ENCODE assay signal across 8 cellular contexts in genomic region chr1:36304970-36305914, GRCh38. TPM values are rescaled to one million over a fixed set of nuclear protein-coding genes. Genes with fewer than 3 reads are reported as not detected.
DNase-seq lines count a peak whose midpoint lies in the region; ATAC-seq lines count a peak whose summit lies in the region.

No MANE protein-coding gene starts in this region.

- CTCF ChIA-PET in activated CD4-positive, alpha-beta T cell treated with anti-CD3 and anti-CD28 coated beads, Interleukin-2, amount 10 ng/mL, durations not matched to agents 7 days and 5 days (lab: Charles Lee): interaction anchor here (0.6 to 2.4 kb wide), 6 partner anchors 16 to 726 kb away, joined by 3 to 7 read pairs (median 4); no protein-coding TSS in a partner anchor

- H3K9me3 Mint-ChIP-seq in activated CD4-positive, alpha-beta T cell treated with anti-CD3 and anti-CD28 coated beads, Interleukin-2, amount 10 ng/mL, durations not matched to agents 7 days and 5 days: no peaks in the 10 kb centered on the region
- no peaks in the 10 kb centered on the region for H3K9me3 Mint-ChIP-seq in memory B cell

- H3K4me1 ChIP-seq in subcutaneous abdominal adipose tissue (ENCODE audit: control insufficient read depth in 5 of 5, insufficient read depth in 5 of 5, low read length in 5 of 5) (peaks cover 2 to 36% (median 20%) of the 10 kb centered on the region in 5 donors), SJCRH30 (no peaks in the 10 kb centered on the region)

- H3K36me3 ChIP-seq in subcutaneous abdominal adipose tissue (ENCODE audit: control insufficient read depth in 5 of 5, insufficient read depth in 5 of 5, low read length in 5 of 5) (peaks cover 9 to 47% (median 40%) of the 10 kb centered on the region in 5 donors), SJCRH30 (peaks cover 72% of the 10 kb centered on the region)

- no peaks in the 10 kb centered on the region for H3K27me3 Mint-ChIP-seq in activated CD4-positive, alpha-beta T cell treated with anti-CD3 and anti-CD28 coated beads, Interleukin-2, amount 10 ng/mL, durations not matched to agents 7 days and 5 days
- H3K27me3 Mint-ChIP-seq in memory B cell: no peaks in the 10 kb centered on the region

- peak overlapping the region; percentile 58 for H3K27ac Mint-ChIP-seq in activated CD4-positive, alpha-beta T cell treated with anti-CD3 and anti-CD28 coated beads, Interleukin-2, amount 10 ng/mL, durations not matched to agents 7 days and 5 days
- peak overlapping the region; percentile 45 for H3K27ac Mint-ChIP-seq in memory B cell

- H3K36me3 Mint-ChIP-seq in activated CD4-positive, alpha-beta T cell treated with anti-CD3 and anti-CD28 coated beads, Interleukin-2, amount 10 ng/mL, durations not matched to agents 7 days and 5 days (ENCODE audit: low read depth): peaks cover 36% of the 10 kb centered on the region
- H3K36me3 Mint-ChIP-seq in memory B cell: peaks cover 23% of the 10 kb centered on the region

- H3K9me3 ChIP-seq in subcutaneous abdominal adipose tissue (ENCODE audit: control insufficient read depth in 5 of 5, low read length in 5 of 5): no peaks in the 10 kb centered on the region
- H3K9me3 ChIP-seq in SJCRH30 (replicated peaks): no peaks in the 10 kb centered on the region

- peaks cover 29% of the 10 kb centered on the region for H3K4me1 Mint-ChIP-seq in activated CD4-positive, alpha-beta T cell treated with anti-CD3 and anti-CD28 coated beads, Interleukin-2, amount 10 ng/mL, durations not matched to agents 7 days and 5 days
- H3K4me1 Mint-ChIP-seq in memory B cell: peaks cover 16% of the 10 kb centered on the region

- POLR2A ChIA-PET in activated CD4-positive, alpha-beta T cell treated with anti-CD3 and anti-CD28 coated beads, Interleukin-2, amount 10 ng/mL, durations not matched to agents 7 days and 5 days (lab: Charles Lee): interaction anchor here (0.6 kb wide), 1 partner anchor 9 kb away, joined by 4 read pairs; no protein-coding TSS in a partner anchor

- ATAC-seq in memory B cell (ENCODE audit: low read depth): no peak

- H3K9ac ChIP-seq in subcutaneous abdominal adipose tissue (ENCODE audit: low read length in 5 of 5): no peak overlapping the region

- no peak overlapping the region for H3K4me3 ChIP-seq in subcutaneous abdominal adipose tissue (ENCODE audit: low read depth in 1 of 5, low read length in 5 of 5)
- no peak overlapping the region for H3K4me3 ChIP-seq in SJCRH30

- H3K4me3 Mint-ChIP-seq in activated CD4-positive, alpha-beta T cell treated with anti-CD3 and anti-CD28 coated beads, Interleukin-2, amount 10 ng/mL, durations not matched to agents 7 days and 5 days: peak overlapping the region; percentile 98
- H3K4me3 Mint-ChIP-seq in memory B cell: peak overlapping the region; percentile 95

- H3K27me3 ChIP-seq in subcutaneous abdominal adipose tissue (ENCODE audit: control insufficient read depth in 5 of 5, insufficient read depth in 4 of 5, low read length in 5 of 5) (no peaks in the 10 kb centered on the region), SJCRH30 (no peaks in the 10 kb centered on the region)

- peak overlapping the region; percentile 40 for H3K27ac ChIP-seq in subcutaneous abdominal adipose tissue (ENCODE audit: low read depth, low read length)
- no peak overlapping the region for H3K27ac ChIP-seq in SJCRH30

- DNase-seq in activated CD4-positive, alpha-beta T cell treated with anti-CD3 and anti-CD28 coated beads, Interleukin-2, amount 10 ng/mL, durations not matched to agents 7 days and 5 days: no peak
- DNase-seq in activated CD4-positive, alpha-beta T cell treated with anti-CD3 and anti-CD28 coated beads, Interleukin-2, amount 50 U/mL, for 1 hour: no peak
- peak; percentile 68 for DNase-seq in activated naive CD4-positive, alpha-beta T cell treated with anti-CD3 and anti-CD28 coated beads, Interleukin-2, amount 50 U/mL, for 16 hours
- DNase-seq in memory B cell (ENCODE audit: low spot score in 2 of 2) (no peak), GM19240 (ENCODE audit: insufficient read length, low spot score) (no peak), SJCRH30 (no peak), iPS-NIHi11 (ENCODE audit: low spot score) (no peak)

RNA-seq across cellular contexts. Expression of gene SH3D21, which starts 0.9 kb away (rescaled TPM):
- 1 to 10 TPM; 6.5 to 6.9 TPM for total RNA-seq in activated CD4-positive, alpha-beta T cell treated with anti-CD3 and anti-CD28 coated beads, Interleukin-2, amount 10 ng/mL, durations not matched to agents 7 days and 5 days
- 0.48 and 1.4 TPM in 2 replicates for total RNA-seq in SJCRH30 (2014; rRNA removed; shearing (Covaris generic))

RNA-seq across cellular contexts. Expression of gene EVA1B, which starts 18.2 kb away (rescaled TPM):
- 1 to 10 TPM; 7.3 to 9.3 TPM for total RNA-seq in activated CD4-positive, alpha-beta T cell treated with anti-CD3 and anti-CD28 coated beads, Interleukin-2, amount 10 ng/mL, durations not matched to agents 7 days and 5 days
- total RNA-seq in SJCRH30 (2014; rRNA removed; shearing (Covaris generic)): 5.8 and 6.9 TPM in 2 replicates
